In genomic region chr18:8673276-8674209, GRCh38 we compare ENCODE assay signal across 12 cellular contexts. TPM values are rescaled to one million over a fixed set of nuclear protein-coding genes. Genes with fewer than 3 reads are reported as not detected.
DNase-seq lines count a peak whose midpoint lies in the region; ATAC-seq and TF ChIP-seq lines count a peak whose summit lies in the region.
"Had no signal": no experiment of that assay in that cellular context is flagged by ENCODE, and none has a peak within 500 bp of the region (broad histone marks: within the 10 kb centered on the region; RNA-seq: fewer than 3 reads in every experiment).

No MANE protein-coding gene starts in this region.

- no peaks in the 10 kb centered on the region for H3K4me1 Mint-ChIP-seq in CD4-positive, alpha-beta T cell (ENCODE audit: low read depth)
- no peaks in the 10 kb centered on the region for H3K4me1 Mint-ChIP-seq in activated CD4-positive, alpha-beta T cell treated with anti-CD3 and anti-CD28 coated beads, Interleukin-2, amount 10 ng/mL, durations not matched to agents 7 days and 5 days
- H3K4me1 Mint-ChIP-seq: naive thymus-derived CD8-positive, alpha-beta T cell had no signal

- no peaks in the 10 kb centered on the region for H3K36me3 Mint-ChIP-seq in CD4-positive, alpha-beta T cell (ENCODE audit: low read depth)
- no peaks in the 10 kb centered on the region for H3K36me3 Mint-ChIP-seq in activated CD4-positive, alpha-beta T cell treated with anti-CD3 and anti-CD28 coated beads, Interleukin-2, amount 10 ng/mL, durations not matched to agents 7 days and 5 days (ENCODE audit: low read depth)
- H3K36me3 Mint-ChIP-seq: activated CD8-positive, alpha-beta memory T cell treated with anti-CD3 and anti-CD28 coated beads, Interleukin-2, amount 10 ng/mL, durations not matched to agents 7 days and 5 days; naive thymus-derived CD8-positive, alpha-beta T cell had no signal

- no peaks in the 10 kb centered on the region for H3K9me3 Mint-ChIP-seq in CD4-positive, alpha-beta T cell
- H3K9me3 Mint-ChIP-seq in activated CD4-positive, alpha-beta T cell treated with anti-CD3 and anti-CD28 coated beads, Interleukin-2, amount 10 ng/mL, durations not matched to agents 7 days and 5 days, result no peaks in the 10 kb centered on the region

- H3K9me3 ChIP-seq in RWPE2 (ENCODE audit: severe bottlenecking), result no peaks in the 10 kb centered on the region
- no peaks in the 10 kb centered on the region for H3K9me3 ChIP-seq in CD4-positive, alpha-beta T cell (ENCODE audit: control insufficient read depth, low read length)

- peak; percentile 56 for DNase-seq in GM12864 (ENCODE audit: low read depth)
- no peak for DNase-seq in RWPE2 (ENCODE audit: low spot score)
- DNase-seq in CD4-positive, alpha-beta T cell, result no peak
- DNase-seq in stimulated activated CD8-positive, alpha-beta memory T cell treated with anti-CD3 and anti-CD28 coated beads, Interleukin-4, amount 100 ng/mL, for 48 hours, result no peak
- DNase-seq in activated CD4-positive, alpha-beta T cell treated with anti-CD3 and anti-CD28 coated beads, Interleukin-2, amount 10 ng/mL, durations not matched to agents 7 days and 5 days, result no peak
- DNase-seq in HuH-7.5 (ENCODE audit: low spot score), result no peak
- DNase-seq: activated CD8-positive, alpha-beta memory T cell treated with anti-CD3 and anti-CD28 coated beads, Interleukin-2, amount 10 ng/mL, durations not matched to agents 7 days and 5 days; naive thymus-derived CD8-positive, alpha-beta T cell had no signal

- H3K4me1 ChIP-seq in RWPE2 (ENCODE audit: insufficient read depth, poor library complexity, severe bottlenecking), result no peaks in the 10 kb centered on the region
- H3K4me1 ChIP-seq: BLaER1 had no signal

- H3K4me3 Mint-ChIP-seq in CD4-positive, alpha-beta T cell, result no peak overlapping the region
- H3K4me3 Mint-ChIP-seq in activated CD4-positive, alpha-beta T cell treated with anti-CD3 and anti-CD28 coated beads, Interleukin-2, amount 10 ng/mL, durations not matched to agents 7 days and 5 days, result no peak overlapping the region
- H3K4me3 Mint-ChIP-seq: activated CD8-positive, alpha-beta memory T cell treated with anti-CD3 and anti-CD28 coated beads, Interleukin-2, amount 10 ng/mL, durations not matched to agents 7 days and 5 days; naive thymus-derived CD8-positive, alpha-beta T cell had no signal

- POLR2A ChIA-PET in CD4-positive, alpha-beta T cell (lab: Charles Lee), result no interaction called here
- POLR2A ChIA-PET in activated CD4-positive, alpha-beta T cell treated with anti-CD3 and anti-CD28 coated beads, Interleukin-2, amount 10 ng/mL, durations not matched to agents 7 days and 5 days (lab: Charles Lee), result no interaction called here

- no peak overlapping the region for H3K27ac Mint-ChIP-seq in CD4-positive, alpha-beta T cell
- no peak overlapping the region for H3K27ac Mint-ChIP-seq in activated CD4-positive, alpha-beta T cell treated with anti-CD3 and anti-CD28 coated beads, Interleukin-2, amount 10 ng/mL, durations not matched to agents 7 days and 5 days
- H3K27ac Mint-ChIP-seq: activated CD8-positive, alpha-beta memory T cell treated with anti-CD3 and anti-CD28 coated beads, Interleukin-2, amount 10 ng/mL, durations not matched to agents 7 days and 5 days had no signal

- no peaks in the 10 kb centered on the region for H3K27me3 ChIP-seq in RWPE2 (ENCODE audit: insufficient read depth, poor library complexity, severe bottlenecking)
- H3K27me3 ChIP-seq in CD4-positive, alpha-beta T cell (ENCODE audit: control insufficient read depth, insufficient read depth, low read length), result no peaks in the 10 kb centered on the region
- H3K27me3 ChIP-seq: BLaER1 had no signal

- ATAC-seq in GM19468 (IDR thresholded peaks at IDR 0.05; ENCODE audit: extremely low read depth, unreplicated experiment) (peak; percentile 83), HG03045 (IDR thresholded peaks at IDR 0.05; ENCODE audit: unreplicated experiment) (peak; percentile 88), RWPE2 (ENCODE audit: low read depth) (peak; percentile 40; the same call in 1 of the 3 replicates)
- no peak for ATAC-seq in CD4-positive, alpha-beta T cell (ENCODE audit: poor library complexity)
- ATAC-seq: activated CD8-positive, alpha-beta memory T cell treated with anti-CD3 and anti-CD28 coated beads, Interleukin-2, amount 10 ng/mL, durations not matched to agents 7 days and 5 days; naive thymus-derived CD8-positive, alpha-beta T cell; Right ventricle myocardium inferior had no signal

- H3K36me3 ChIP-seq in RWPE2 (ENCODE audit: low read depth), result no peaks in the 10 kb centered on the region
- H3K36me3 ChIP-seq: BLaER1 had no signal

- CTCF ChIA-PET in CD4-positive, alpha-beta T cell (lab: Charles Lee), result interaction anchor here (1.0 kb wide), 1 partner anchor 20 kb away, joined by 3 read pairs; no protein-coding TSS in a partner anchor
- CTCF ChIA-PET in activated CD4-positive, alpha-beta T cell treated with anti-CD3 and anti-CD28 coated beads, Interleukin-2, amount 10 ng/mL, durations not matched to agents 7 days and 5 days (lab: Charles Lee), result no interaction called here

- H3K27ac ChIP-seq in RWPE2 (ENCODE audit: poor library complexity, severe bottlenecking), result no peak overlapping the region
- H3K27ac ChIP-seq in CD4-positive, alpha-beta T cell (ENCODE audit: low read depth, low read length), result no peak overlapping the region
- H3K27ac ChIP-seq: BLaER1 had no signal

- no peak overlapping the region; the same call in 1 of the 2 replicates for H3K4me3 ChIP-seq in GM12864 (ENCODE audit: low read depth, low read length)
- no peak overlapping the region for H3K4me3 ChIP-seq in RWPE2 (ENCODE audit: severe bottlenecking)
- H3K4me3 ChIP-seq: BLaER1 had no signal

- TF ChIP-seq CTCF in GM12864 (IDR thresholded peaks at IDR 0.05; ENCODE audit: low read depth, low read length, missing control alignments), result no peak
- TF ChIP-seq CTCF in RWPE2 (IDR thresholded peaks at IDR 0.05; ENCODE audit: poor library complexity, severe bottlenecking), result no peak
- no peak for TF ChIP-seq CTCF in CD4-positive, alpha-beta T cell (IDR thresholded peaks at IDR 0.05)

- intact Hi-C loops in CD4-positive, alpha-beta T cell (cut with DNase I, micrococcal nuclease), result no loop called here

- H3K27me3 Mint-ChIP-seq in CD4-positive, alpha-beta T cell, result no peaks in the 10 kb centered on the region
- no peaks in the 10 kb centered on the region for H3K27me3 Mint-ChIP-seq in activated CD4-positive, alpha-beta T cell treated with anti-CD3 and anti-CD28 coated beads, Interleukin-2, amount 10 ng/mL, durations not matched to agents 7 days and 5 days
- H3K27me3 Mint-ChIP-seq: naive thymus-derived CD8-positive, alpha-beta T cell had no signal

RNA-seq across cellular contexts. Expression of gene MTCL1, which starts 31.8 kb away (rescaled TPM):
- total RNA-seq in CD4-positive, alpha-beta T cell, result under 1 TPM; 0.11 to 0.55 TPM
- total RNA-seq in activated CD4-positive, alpha-beta T cell treated with anti-CD3 and anti-CD28 coated beads, Interleukin-2, amount 10 ng/mL, durations not matched to agents 7 days and 5 days, result 1 to 10 TPM; 1.7 to 1.8 TPM
